9 cellular contexts compared by ENCODE assay signal in genomic region chr2:16281451-16282330, GRCh38.
A peak's percentile ranks its signal among the peaks of the same experiment; 100 is the strongest.
DNase-seq lines count a peak whose midpoint lies in the region; ATAC-seq, FAIRE-seq and TF ChIP-seq lines count a peak whose summit lies in the region.
"Had no signal": no experiment of that assay in that cellular context is flagged by ENCODE, and none has a peak within 500 bp of the region (broad histone marks: within the 10 kb centered on the region; RNA-seq: fewer than 3 reads in every experiment).

No MANE protein-coding gene starts in this region.

- no peaks in the 10 kb centered on the region for H3K4me1 Mint-ChIP-seq in astrocyte (ENCODE audit: low read depth, unreplicated experiment)
- H3K4me1 Mint-ChIP-seq in effector memory CD8-positive, alpha-beta T cell (ENCODE audit: low read depth in 2 of 2): no peaks in the 10 kb centered on the region

- H2AFZ ChIP-seq in astrocyte (ENCODE audit: low read depth, low read length): no peak overlapping the region

- H3K4me2 ChIP-seq in astrocyte (ENCODE audit: low read length): no peak overlapping the region

- DNase-seq in CMK (ENCODE audit: low read depth) (peak; percentile 12), LoVo (ENCODE audit: low spot score) (peak; percentile 29), astrocyte (ENCODE audit: low read depth) (no peak), kidney tubule cell (ENCODE audit: low spot score) (peak; percentile 59), T1000 (lab: John Stamatoyannopoulos, UW) (no peak)
- no peak for DNase-seq in effector memory CD8-positive, alpha-beta T cell

- peak; percentile 82 for ATAC-seq in GM18868 (IDR thresholded peaks at IDR 0.05; ENCODE audit: unreplicated experiment)
- no peak for ATAC-seq in effector memory CD8-positive, alpha-beta T cell (replicated peaks)
- no peak for ATAC-seq in HG03039 (IDR thresholded peaks at IDR 0.05; ENCODE audit: unreplicated experiment)

- H3K36me3 ChIP-seq in astrocyte (ENCODE audit: insufficient read depth, low read length): no peaks in the 10 kb centered on the region

- H3K9ac ChIP-seq in astrocyte (ENCODE audit: low read length): no peak overlapping the region

- no peak for FAIRE-seq in astrocyte (lab: Jason Lieb, UNC)

- H4K20me1 ChIP-seq in astrocyte (ENCODE audit: insufficient read depth, low read length): no peaks in the 10 kb centered on the region

- no peaks in the 10 kb centered on the region for H3K27me3 ChIP-seq in astrocyte (ENCODE audit: insufficient read depth, low read length)

- no peaks in the 10 kb centered on the region for H3K4me1 ChIP-seq in astrocyte (ENCODE audit: insufficient read depth, low read length)

- H3K27ac ChIP-seq in astrocyte (ENCODE audit: low read depth, low read length): no peak overlapping the region

- no peaks in the 10 kb centered on the region for H3K9me3 Mint-ChIP-seq in astrocyte (ENCODE audit: unreplicated experiment)
- H3K9me3 Mint-ChIP-seq in effector memory CD8-positive, alpha-beta T cell: peaks cover 0 to 2% of the 10 kb centered on the region in 2 donors

- H3K4me3 ChIP-seq in astrocyte (ENCODE audit: insufficient read depth, low read depth, low read length): no peak overlapping the region
- H3K4me3 ChIP-seq: skin epidermis had no signal

- H3K4me3 Mint-ChIP-seq in astrocyte (ENCODE audit: unreplicated experiment): no peak overlapping the region
- no peak overlapping the region for H3K4me3 Mint-ChIP-seq in effector memory CD8-positive, alpha-beta T cell

- H3K27ac Mint-ChIP-seq in astrocyte (ENCODE audit: unreplicated experiment): peak overlapping the region; percentile 26
- H3K27ac Mint-ChIP-seq in effector memory CD8-positive, alpha-beta T cell: no peak overlapping the region

- H3K27me3 Mint-ChIP-seq in astrocyte (ENCODE audit: low read depth, unreplicated experiment): peaks cover 37% of the 10 kb centered on the region
- no peaks in the 10 kb centered on the region for H3K27me3 Mint-ChIP-seq in effector memory CD8-positive, alpha-beta T cell

- H3K36me3 Mint-ChIP-seq in astrocyte (ENCODE audit: low read depth, unreplicated experiment): no peaks in the 10 kb centered on the region
- no peaks in the 10 kb centered on the region for H3K36me3 Mint-ChIP-seq in effector memory CD8-positive, alpha-beta T cell (ENCODE audit: insufficient read depth)

- TF ChIP-seq CTCF in astrocyte (IDR thresholded peaks at IDR 0.05; ENCODE audit: insufficient read depth, low read depth, low read length): no peak

- no peaks in the 10 kb centered on the region for H3K79me2 ChIP-seq in astrocyte (ENCODE audit: insufficient read depth, low read length)

- H3K9me3 ChIP-seq in astrocyte (ENCODE audit: insufficient read depth, low read depth, low read length): no peaks in the 10 kb centered on the region

Comparison
In these comparisons a context has a peak if more than half of its experiments do, and no peak if none do; other contexts are left out.
1. DNase-seq: peak in CMK (single experiment), LoVo (single experiment) and kidney tubule cell (single experiment); none in astrocyte (single experiment), effector memory CD8-positive, alpha-beta T cell (0 of 3) and T1000 (single experiment).